In the genomic region with DNA sequence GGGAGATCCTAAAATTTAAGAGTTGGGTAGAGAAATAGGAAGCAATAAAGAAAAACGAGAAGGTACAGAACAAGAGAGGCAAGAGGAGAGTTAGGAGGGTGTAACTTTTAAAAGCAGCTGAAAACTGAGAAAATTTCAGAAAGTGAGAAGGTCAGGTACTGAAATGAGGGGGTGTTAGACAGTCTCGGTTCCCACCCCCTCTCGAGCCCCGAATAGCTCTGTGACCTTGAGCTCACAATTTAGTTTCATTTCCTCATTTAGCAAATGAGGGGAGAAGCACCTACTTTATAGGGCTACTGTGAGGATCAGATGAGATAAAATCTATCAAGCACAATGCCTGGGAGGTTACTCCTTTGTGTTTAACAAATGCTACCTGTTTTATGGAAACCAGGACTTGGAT, we compare ENCODE assay signal across 12 cellular contexts. TPM values are rescaled to one million over a fixed set of nuclear protein-coding genes. Genes with fewer than 3 reads are reported as not detected.
DNase-seq lines count a peak whose midpoint lies in the region; ATAC-seq and TF ChIP-seq lines count a peak whose summit lies in the region.
"Had no signal": no experiment of that assay in that cellular context is flagged by ENCODE, and none has a peak within 500 bp of the region (broad histone marks: within the 10 kb centered on the region; RNA-seq: fewer than 3 reads in every experiment).

No MANE protein-coding gene starts in this region.

- no peaks in the 10 kb centered on the region for H3K36me3 ChIP-seq in stomach

- peaks cover 0 to 17% (median 5%) of the 10 kb centered on the region in 3 donors for H3K27me3 ChIP-seq in stomach

- peaks cover 0 to 27% (median 17%) of the 10 kb centered on the region in 4 donors for H3K4me1 ChIP-seq in stomach

- peak overlapping the region; percentile 47 to 75 (median 67) for H3K27ac ChIP-seq in stomach
- H3K27ac ChIP-seq: HL-60, SK-N-MC had no signal

- no peak for TF ChIP-seq CTCF in stomach (IDR thresholded peaks at IDR 0.05)

- 14 to 40% (median 37%) methylated on average over 4 of the region's 4 CpGs for WGBS in stomach, 5 donors

- intact Hi-C loops in stomach (cut with DNase I; ENCODE audit: low total_unique reads) = no loop called here

- no peaks in the 10 kb centered on the region for H3K9me3 ChIP-seq in stomach

- peak; percentile 43 for DNase-seq in NCI-H748 (lab: John Stamatoyannopoulos, UW; ENCODE audit: unreplicated experiment)
- DNase-seq in NCI-H748 treated with DMSO at 0.1 percent for 48 hours (lab: John Stamatoyannopoulos, UW) = no peak
- peak; percentile 4 for DNase-seq in MV-4-11 (lab: John Stamatoyannopoulos, UW)
- DNase-seq in stomach = no peak
- no peak for DNase-seq in erythroblast (lab: John Stamatoyannopoulos, UW)
- DNase-seq in NCI-H510A (lab: John Stamatoyannopoulos, UW) = no peak
- no peak for DNase-seq in effector CD8-positive, alpha-beta T cell (lab: John Stamatoyannopoulos, UW)

- peak; percentile 97 for ATAC-seq in HG02763 (IDR thresholded peaks at IDR 0.05; ENCODE audit: unreplicated experiment)

- TF ChIP-seq POLR2A in stomach (IDR thresholded peaks at IDR 0.05) = no peak
- TF ChIP-seq POLR2A in erythroblast (IDR thresholded peaks at IDR 0.05; ENCODE audit: low read length) = no peak

- TF ChIP-seq EP300 in stomach (IDR thresholded peaks at IDR 0.05) = no peak

- peak overlapping the region in 3 of 4 donors; percentile 8 to 29 (median 22) for H3K4me3 ChIP-seq in stomach
- H3K4me3 ChIP-seq: SK-N-MC had no signal

RNA-seq across cellular contexts. Expression of gene UGT8, which starts 4.8 kb away (rescaled TPM):
- total RNA-seq in stomach = 10 to 100 TPM in 4 of 5 donors, 1 to 10 TPM in 1; 2.3 to 42.6 (median 24.0) TPM
- 1 to 10 TPM; 1.2 to 4.9 (median 1.6) TPM for polyA plus RNA-seq in stomach
- total RNA-seq: subcutaneous adipose tissue had no signal
- polyA plus RNA-seq: AG04450 had no signal

Comparison
In these comparisons a context has a peak if more than half of its experiments do, and no peak if none do; other contexts are left out.
1. DNase-seq: peak in NCI-H748 (single experiment) and MV-4-11 (single experiment); none in NCI-H748 treated with DMSO at 0.1 percent for 48 hours (single experiment), stomach (single experiment), erythroblast (0 of 2), NCI-H510A (single experiment) and effector CD8-positive, alpha-beta T cell (single experiment).